In the genomic region with DNA sequence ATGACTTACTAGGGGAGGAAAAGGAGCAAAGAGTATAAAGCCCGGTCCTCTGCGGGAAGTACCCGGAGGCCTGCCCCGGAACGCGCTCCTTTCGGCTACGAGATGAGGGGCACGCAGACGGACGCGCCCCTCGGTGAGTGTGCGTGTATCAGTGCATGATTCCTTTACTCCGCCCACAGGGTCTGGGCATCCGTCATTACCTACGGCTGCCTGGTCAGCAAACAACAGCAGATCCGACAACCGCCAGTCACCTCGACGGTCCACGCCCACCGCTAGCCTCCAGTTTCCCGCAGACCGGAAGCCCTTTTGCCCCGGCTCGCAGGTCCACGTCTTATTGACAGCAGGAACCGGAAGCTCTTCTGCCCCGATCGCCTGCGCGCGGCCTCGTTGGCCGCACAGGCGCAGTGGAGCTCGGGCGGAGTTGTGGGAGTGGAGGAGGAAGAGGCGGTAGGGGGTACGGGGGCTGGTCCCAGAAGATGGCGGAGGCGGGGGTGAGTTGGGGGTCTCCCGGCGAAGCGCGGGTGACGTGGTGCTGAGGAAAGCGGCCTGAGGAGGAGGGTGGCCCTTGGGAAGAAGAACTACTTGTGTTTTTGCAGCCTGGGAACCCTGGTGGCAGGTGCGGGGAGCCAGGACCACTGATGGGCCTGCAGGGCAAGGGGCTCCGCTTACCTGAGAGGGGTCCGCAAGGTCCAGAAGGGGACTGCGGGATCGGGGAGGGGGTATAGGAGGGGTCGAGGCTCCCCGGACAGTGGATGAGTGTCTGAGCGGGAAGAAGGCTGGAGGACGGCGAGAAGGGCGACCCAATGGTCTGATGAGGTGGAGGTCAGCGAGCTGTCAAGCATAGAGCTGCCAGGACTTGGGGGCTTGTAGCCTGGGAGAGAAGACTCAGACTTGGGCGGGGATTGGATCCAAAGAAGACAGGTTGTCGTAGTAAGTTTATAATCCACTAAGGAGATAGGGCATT, we compare ENCODE assay signal across 8 cellular contexts. TPM values are rescaled to one million over a fixed set of nuclear protein-coding genes. Genes with fewer than 3 reads are reported as not detected.
DNase-seq lines count a peak whose midpoint lies in the region; ATAC-seq and TF ChIP-seq lines count a peak whose summit lies in the region.

A gene (plus strand): TSS at position 421 of the 964 bp plus-strand sequence. CDS start 8,086 bp downstream, outside the sequence.

- POLR2A ChIA-PET in CD4-positive, alpha-beta memory T cell (lab: Charles Lee; ENCODE audit: partially characterized antibody): interaction anchor here (0.7 to 1.6 kb wide), 7 partner anchors 11 to 274 kb away, joined by 3 to 11 read pairs (median 5); a partner anchor contains a TSS
- POLR2A ChIA-PET in activated CD4-positive, alpha-beta memory T cell treated with anti-CD3 and anti-CD28 coated beads for 36 hours (lab: Charles Lee): interaction anchor here (0.9 to 1.6 kb wide), 4 partner anchors 10 to 88 kb away, joined by 4 to 6 read pairs (median 4); a partner anchor contains a TSS

- peaks cover 0 to 4% of the 10 kb centered on the region in 2 donors for H3K36me3 Mint-ChIP-seq in CD4-positive, alpha-beta memory T cell
- H3K36me3 Mint-ChIP-seq in activated CD4-positive, alpha-beta memory T cell treated with anti-CD3 and anti-CD28 coated beads for 36 hours: peaks cover 1% of the 10 kb centered on the region

- H3K27ac Mint-ChIP-seq in CD4-positive, alpha-beta memory T cell: peak within 1 kb of the TSS; percentile 70 to 94 (median 94)
- peak within 1 kb of the TSS; percentile 85 for H3K27ac Mint-ChIP-seq in activated CD4-positive, alpha-beta memory T cell treated with anti-CD3 and anti-CD28 coated beads for 36 hours

- peak within 1 kb of the TSS; percentile 90 to 96 (median 93) for H3K4me3 Mint-ChIP-seq in CD4-positive, alpha-beta memory T cell
- H3K4me3 Mint-ChIP-seq in activated CD4-positive, alpha-beta memory T cell treated with anti-CD3 and anti-CD28 coated beads for 36 hours: peak within 1 kb of the TSS; percentile 89

- H3K27me3 ChIP-seq in CD4-positive, alpha-beta memory T cell (ENCODE audit: insufficient read depth, low read length): no peaks in the 10 kb centered on the region
- H3K27me3 ChIP-seq in duodenal mucosa (ENCODE audit: control insufficient read depth in 1 of 2, insufficient read depth in 2 of 2, low read length in 2 of 2): no peaks in the 10 kb centered on the region
- no peaks in the 10 kb centered on the region for H3K27me3 ChIP-seq in lower lobe of right lung (ENCODE audit: low read depth)

- ATAC-seq in GM19438 (IDR thresholded peaks at IDR 0.05; ENCODE audit: low read depth, unreplicated experiment): peak; percentile 96
- peak; percentile 94 for ATAC-seq in HG03575 (IDR thresholded peaks at IDR 0.05; ENCODE audit: extremely low read depth, insufficient number of reproducible peaks, low FRiP score, unreplicated experiment)
- ATAC-seq in lower lobe of right lung: peak; percentile 98 to 99

- H3K9me3 ChIP-seq in CD4-positive, alpha-beta memory T cell (ENCODE audit: control insufficient read depth in 1 of 2, low read length in 2 of 2): no peaks in the 10 kb centered on the region
- no peaks in the 10 kb centered on the region for H3K9me3 ChIP-seq in duodenal mucosa (ENCODE audit: control insufficient read depth in 1 of 2, low read length in 2 of 2)
- no peaks in the 10 kb centered on the region for H3K9me3 ChIP-seq in lower lobe of right lung

- CTCF ChIA-PET in CD4-positive, alpha-beta memory T cell (lab: Charles Lee; ENCODE audit: partially characterized antibody): interaction anchor here (0.6 to 2.2 kb wide), 8 partner anchors 10 to 274 kb away, joined by 3 to 8 read pairs (median 4); a partner anchor contains a TSS
- CTCF ChIA-PET in activated CD4-positive, alpha-beta memory T cell treated with anti-CD3 and anti-CD28 coated beads for 36 hours (lab: Charles Lee): interaction anchor here (0.6 to 2.8 kb wide), 9 partner anchors 10 to 274 kb away, joined by 3 to 21 read pairs (median 6); a partner anchor contains a TSS

- intact Hi-C loops in CD4-positive, alpha-beta memory T cell (cut with micrococcal nuclease): loop anchor here (1.0 kb wide), 4 partner anchors 74 to 274 kb away; a partner anchor contains a TSS
- intact Hi-C loops in activated CD4-positive, alpha-beta memory T cell treated with anti-CD3 and anti-CD28 coated beads for 36 hours (cut with micrococcal nuclease): loop anchor here (1.0 to 2.0 kb wide), 7 partner anchors 43 to 274 kb away; a partner anchor contains a TSS
- intact Hi-C loops in lower lobe of right lung (cut with DNase I): no loop called here

- peaks cover 38% of the 10 kb centered on the region for H3K4me1 ChIP-seq in CD4-positive, alpha-beta memory T cell (ENCODE audit: insufficient read depth, low read length)
- peaks cover 32% of the 10 kb centered on the region in 2 donors for H3K4me1 ChIP-seq in duodenal mucosa (ENCODE audit: control insufficient read depth in 1 of 2, insufficient read depth in 2 of 2, low read length in 2 of 2)
- H3K4me1 ChIP-seq in lower lobe of right lung: peaks cover 28% of the 10 kb centered on the region

- H3K36me3 ChIP-seq in CD4-positive, alpha-beta memory T cell (ENCODE audit: insufficient read depth, low read length): no peaks in the 10 kb centered on the region
- H3K36me3 ChIP-seq in duodenal mucosa (ENCODE audit: control insufficient read depth in 1 of 2, insufficient read depth in 2 of 2, low read length in 2 of 2) (no peaks in the 10 kb centered on the region), lower lobe of right lung (no peaks in the 10 kb centered on the region)

- peak; percentile 82 to 88 (median 83) for DNase-seq in CD4-positive, alpha-beta memory T cell
- DNase-seq in NCI-H82 treated with DMSO at 0.1 percent for 48 hours (lab: John Stamatoyannopoulos, UW; ENCODE audit: unreplicated experiment): peak; percentile 99
- DNase-seq in activated CD4-positive, alpha-beta memory T cell treated with anti-CD3 and anti-CD28 coated beads for 36 hours: peak; percentile 96
- peak; percentile 98 for DNase-seq in lower lobe of right lung
- DNase-seq in stimulated activated CD4-positive, alpha-beta T cell treated with anti-CD3 and anti-CD28 coated beads, TNF-alpha, amount 100 ng/mL, for 24 hours (ENCODE audit: low read depth in 3 of 3): peak; percentile 78 to 90 (median 79)

- no peak for TF ChIP-seq CTCF in lower lobe of right lung (IDR thresholded peaks at IDR 0.05)

- H3K4me3 ChIP-seq in CD4-positive, alpha-beta memory T cell (ENCODE audit: low read length in 2 of 2): peak within 1 kb of the TSS; percentile 87 to 94
- peak within 1 kb of the TSS; percentile 94 to 96 for H3K4me3 ChIP-seq in duodenal mucosa (ENCODE audit: low read depth in 1 of 2, low read length in 2 of 2)
- peak within 1 kb of the TSS; percentile 88 for H3K4me3 ChIP-seq in lower lobe of right lung

- H3K27ac ChIP-seq in CD4-positive, alpha-beta memory T cell (ENCODE audit: low read depth, low read length): peak within 1 kb of the TSS; percentile 66
- peak within 1 kb of the TSS; percentile 24 for H3K27ac ChIP-seq in duodenal mucosa (ENCODE audit: low read depth, low read length)
- peak within 1 kb of the TSS; percentile 85 for H3K27ac ChIP-seq in lower lobe of right lung

- H3K4me1 Mint-ChIP-seq in CD4-positive, alpha-beta memory T cell: peaks cover 14 to 23% (median 18%) of the 10 kb centered on the region in 4 donors
- H3K4me1 Mint-ChIP-seq in activated CD4-positive, alpha-beta memory T cell treated with anti-CD3 and anti-CD28 coated beads for 36 hours (ENCODE audit: low read depth): peaks cover 21% of the 10 kb centered on the region

- H3K9me3 Mint-ChIP-seq in CD4-positive, alpha-beta memory T cell: no peaks in the 10 kb centered on the region
- H3K9me3 Mint-ChIP-seq in activated CD4-positive, alpha-beta memory T cell treated with anti-CD3 and anti-CD28 coated beads for 36 hours: no peaks in the 10 kb centered on the region

- peaks cover 0 to 3% of the 10 kb centered on the region in 2 donors for H3K27me3 Mint-ChIP-seq in CD4-positive, alpha-beta memory T cell
- peaks cover 2% of the 10 kb centered on the region for H3K27me3 Mint-ChIP-seq in activated CD4-positive, alpha-beta memory T cell treated with anti-CD3 and anti-CD28 coated beads for 36 hours

- peak within 1 kb of the TSS; percentile 90 for H3K9ac ChIP-seq in duodenal mucosa (ENCODE audit: low read depth in 1 of 2, low read length in 2 of 2)

RNA-seq across cellular contexts. Expression of the gene that starts here (rescaled TPM):
- total RNA-seq in CD4-positive, alpha-beta memory T cell: 10 to 100 TPM; 18.0 to 19.7 TPM
- polyA plus RNA-seq in CD4-positive, alpha-beta memory T cell: 10 to 100 TPM; 30.3 to 41.1 TPM
- total RNA-seq in activated CD4-positive, alpha-beta memory T cell treated with anti-CD3 and anti-CD28 coated beads for 36 hours: 10 to 100 TPM; 35.0 to 40.2 TPM
- total RNA-seq in lower lobe of right lung: 25.6 TPM

Comparison
In these comparisons a context has a peak if more than half of its experiments do, and no peak if none do; other contexts are left out.
1. Peak in every context shown above with its lines: DNase-seq, ATAC-seq, H3K4me3 ChIP-seq and H3K27ac ChIP-seq.
2. H3K27ac ChIP-seq: peak in every context shown above with its lines; median percentile 85 in lower lobe of right lung; 66 in CD4-positive, alpha-beta memory T cell; 24 in duodenal mucosa.